In genomic region chr11:2302280-2302843, GRCh38 we compare ENCODE assay signal across 1 cellular context.
TF ChIP-seq lines count a peak whose summit lies in the region.

No MANE protein-coding gene starts in this region.

TF ChIP-seq in SK-N-SH, 30 proteins besides CTCF, POLR2A, EP300 and RAD21 (continued from another document):
- TF ChIP-seq, protein P1, sequence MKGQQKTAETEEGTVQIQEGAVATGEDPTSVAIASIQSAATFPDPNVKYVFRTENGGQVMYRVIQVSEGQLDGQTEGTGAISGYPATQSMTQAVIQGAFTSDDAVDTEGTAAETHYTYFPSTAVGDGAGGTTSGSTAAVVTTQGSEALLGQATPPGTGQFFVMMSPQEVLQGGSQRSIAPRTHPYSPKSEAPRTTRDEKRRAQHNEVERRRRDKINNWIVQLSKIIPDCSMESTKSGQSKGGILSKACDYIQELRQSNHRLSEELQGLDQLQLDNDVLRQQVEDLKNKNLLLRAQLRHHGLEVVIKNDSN (IDR thresholded peaks at IDR 0.05; ENCODE audit: borderline replicate concordance, low read depth): no peak
- TF ChIP-seq RXRA (IDR thresholded peaks at IDR 0.05; ENCODE audit: borderline replicate concordance, low read depth) (no peak), SMC3 (IDR thresholded peaks at IDR 0.05; ENCODE audit: low read depth, low read length) (no peak), USF2 (IDR thresholded peaks at IDR 0.05; ENCODE audit: borderline replicate concordance, low read depth, low read length) (no peak), JUND (IDR thresholded peaks at IDR 0.05) (no peak), NFIC (IDR thresholded peaks at IDR 0.05; ENCODE audit: borderline replicate concordance) (no peak), FOXM1 (IDR thresholded peaks at IDR 0.05; ENCODE audit: low read depth) (no peak), TCF12 (IDR thresholded peaks at IDR 0.05) (no peak)
- TF ChIP-seq, protein P2, sequence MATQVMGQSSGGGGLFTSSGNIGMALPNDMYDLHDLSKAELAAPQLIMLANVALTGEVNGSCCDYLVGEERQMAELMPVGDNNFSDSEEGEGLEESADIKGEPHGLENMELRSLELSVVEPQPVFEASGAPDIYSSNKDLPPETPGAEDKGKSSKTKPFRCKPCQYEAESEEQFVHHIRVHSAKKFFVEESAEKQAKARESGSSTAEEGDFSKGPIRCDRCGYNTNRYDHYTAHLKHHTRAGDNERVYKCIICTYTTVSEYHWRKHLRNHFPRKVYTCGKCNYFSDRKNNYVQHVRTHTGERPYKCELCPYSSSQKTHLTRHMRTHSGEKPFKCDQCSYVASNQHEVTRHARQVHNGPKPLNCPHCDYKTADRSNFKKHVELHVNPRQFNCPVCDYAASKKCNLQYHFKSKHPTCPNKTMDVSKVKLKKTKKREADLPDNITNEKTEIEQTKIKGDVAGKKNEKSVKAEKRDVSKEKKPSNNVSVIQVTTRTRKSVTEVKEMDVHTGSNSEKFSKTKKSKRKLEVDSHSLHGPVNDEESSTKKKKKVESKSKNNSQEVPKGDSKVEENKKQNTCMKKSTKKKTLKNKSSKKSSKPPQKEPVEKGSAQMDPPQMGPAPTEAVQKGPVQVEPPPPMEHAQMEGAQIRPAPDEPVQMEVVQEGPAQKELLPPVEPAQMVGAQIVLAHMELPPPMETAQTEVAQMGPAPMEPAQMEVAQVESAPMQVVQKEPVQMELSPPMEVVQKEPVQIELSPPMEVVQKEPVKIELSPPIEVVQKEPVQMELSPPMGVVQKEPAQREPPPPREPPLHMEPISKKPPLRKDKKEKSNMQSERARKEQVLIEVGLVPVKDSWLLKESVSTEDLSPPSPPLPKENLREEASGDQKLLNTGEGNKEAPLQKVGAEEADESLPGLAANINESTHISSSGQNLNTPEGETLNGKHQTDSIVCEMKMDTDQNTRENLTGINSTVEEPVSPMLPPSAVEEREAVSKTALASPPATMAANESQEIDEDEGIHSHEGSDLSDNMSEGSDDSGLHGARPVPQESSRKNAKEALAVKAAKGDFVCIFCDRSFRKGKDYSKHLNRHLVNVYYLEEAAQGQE (IDR thresholded peaks at IDR 0.05; ENCODE audit: low read depth, low read length): no peak
TF ChIP-seq in SK-N-SH: peak in this region for 0.
